24 cellular contexts compared by ENCODE assay signal in genomic region chr5:36364473-36364872, GRCh38.
"Had no signal": no experiment of that assay in that cellular context is flagged by ENCODE, and none has a peak within 500 bp of the region (broad histone marks: within the 10 kb centered on the region; RNA-seq: fewer than 3 reads in every experiment).

No MANE protein-coding gene starts in this region.

- H2AFZ ChIP-seq: hepatocyte had no signal

- H3K27ac ChIP-seq: hepatocyte, left ventricle myocardium inferior, ovary, prostate gland, spleen, suprapubic skin, thoracic aorta, upper lobe of right lung had no signal

- H3K79me2 ChIP-seq: hepatocyte had no signal

- ATAC-seq: mucosa of descending colon; naive thymus-derived CD4-positive, alpha-beta T cell; natural killer cell treated with Interleukin-12 subunit alpha and Interleukin-12 subunit beta and Interleukin-15 and Interleukin-18, amount 100 ng/mL, for 72 hours; stimulated activated effector memory CD8-positive, alpha-beta T cell treated with anti-CD3 and anti-CD28 coated beads, Interleukin-12 subunit alpha, Interleukin-12 subunit beta, amount 100 ng/mL, for 72 hours had no signal

- H3K4me1 ChIP-seq: left ventricle myocardium inferior, prostate gland, spleen had no signal

- H3K27me3 ChIP-seq: hepatocyte, ovary, sigmoid colon, spleen, suprapubic skin, tibial artery, upper lobe of right lung had no signal

- H3K9me3 ChIP-seq: left ventricle myocardium inferior, mucosa of descending colon, ovary, prostate gland, sigmoid colon, spleen, suprapubic skin, thoracic aorta, tibial artery, upper lobe of right lung had no signal

- DNase-seq: islet precursor cell; left ventricle myocardium inferior; midbrain; mucosa of descending colon; naive thymus-derived CD4-positive, alpha-beta T cell; ovary; posterior cingulate gyrus; retina; right cardiac atrium; sigmoid colon; small intestine; spleen; stimulated activated CD4-positive, alpha-beta T cell treated with anti-CD3 and anti-CD28 coated beads, Interleukin-4, amount 100 ng/mL, for 24 hours; stimulated activated naive CD4-positive, alpha-beta T cell; tibial artery; trophoblast cell; upper lobe of right lung had no signal

- H3K4me3 ChIP-seq: hepatocyte, left ventricle myocardium inferior, lung, mucosa of descending colon, ovary, prostate gland, sigmoid colon, spleen, suprapubic skin, thoracic aorta, tibial artery, upper lobe of right lung had no signal

- H3K4me2 ChIP-seq: hepatocyte had no signal

- H3K36me3 ChIP-seq: left ventricle myocardium inferior, ovary, prostate gland, sigmoid colon, spleen, suprapubic skin, thoracic aorta, tibial artery, upper lobe of right lung had no signal
